ENCODE assay signal across 26 cellular contexts in the genomic region with DNA sequence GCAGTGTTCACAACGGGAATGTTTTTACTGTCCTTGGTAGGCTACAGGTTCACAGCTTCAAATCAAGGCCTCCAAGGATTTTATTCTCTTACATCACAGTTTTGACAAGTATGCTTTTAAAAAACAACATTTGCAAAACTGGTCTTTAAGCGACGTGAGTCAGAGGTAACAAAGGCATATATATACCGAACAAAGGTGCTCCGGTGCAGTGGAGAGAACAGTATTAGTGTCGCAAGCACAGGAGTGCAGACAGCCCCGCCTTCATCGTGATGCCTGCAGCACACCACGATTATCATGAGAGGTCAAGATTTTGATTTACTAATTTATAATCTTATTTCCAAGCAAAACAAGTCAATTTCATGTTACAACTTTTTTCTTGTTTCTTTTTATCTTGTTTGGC.
DNase-seq lines count a peak whose midpoint lies in the region; ATAC-seq, FAIRE-seq and TF ChIP-seq lines count a peak whose summit lies in the region.
"Had no signal": no experiment of that assay in that cellular context is flagged by ENCODE, and none has a peak within 500 bp of the region (broad histone marks: within the 10 kb centered on the region; RNA-seq: fewer than 3 reads in every experiment).

No MANE protein-coding gene starts in this region.

- no peak overlapping the region for H3K4me2 ChIP-seq in H1 (ENCODE audit: insufficient read depth in 1 of 2, low read depth in 2 of 2, low read length in 2 of 2)

- no peak overlapping the region for H3K23ac ChIP-seq in H1 (ENCODE audit: insufficient read length)

- no peak overlapping the region for H2AK5ac ChIP-seq in H1 (ENCODE audit: low read depth, low read length)

- H3K4me1 ChIP-seq in H1 (replicated peaks in 1 of 4; ENCODE audit: control insufficient read depth in 3 of 4, insufficient read depth in 4 of 4, low read length in 3 of 4) (peaks cover 1 to 5% (median 3%) of the 10 kb centered on the region in 4 experiments; a peak in 5 of 7 replicates), foreskin keratinocyte (peaks cover 27% of the 10 kb centered on the region), tibial artery (peaks cover 0 to 11% (median 2%) of the 10 kb centered on the region in 4 donors)
- H3K4me1 ChIP-seq: Caco-2 had no signal

- H4K91ac ChIP-seq in H1 (replicated peaks; ENCODE audit: insufficient read length, low read length): no peak overlapping the region

- no peaks in the 10 kb centered on the region for H3K27me3 ChIP-seq in H1 (replicated peaks in 1 of 4; ENCODE audit: control insufficient read depth in 3 of 4, extremely low read depth in 1 of 4, insufficient read depth in 3 of 4, low read length in 3 of 4)
- no peaks in the 10 kb centered on the region for H3K27me3 ChIP-seq in foreskin keratinocyte
- H3K27me3 ChIP-seq in tibial artery: no peaks in the 10 kb centered on the region
- H3K27me3 ChIP-seq: SJCRH30 had no signal

- H3K27ac ChIP-seq in H1 (ENCODE audit: low read depth, low read length): no peak overlapping the region
- H3K27ac ChIP-seq in foreskin keratinocyte: peak overlapping the region; percentile 49
- H3K27ac ChIP-seq in tibial artery: no peak overlapping the region
- H3K27ac ChIP-seq: C4-2B, GM23248, SJCRH30 had no signal

- no peak overlapping the region for H2BK12ac ChIP-seq in H1 (ENCODE audit: low read depth, low read length)

- H3K36me3 ChIP-seq in H1 (ENCODE audit: control insufficient read depth in 2 of 4, insufficient read depth in 4 of 4, low read length in 3 of 4) (0 out of 8 replicates have a peak, but pooled peaks cover 0 to 2% (median 0%) of the 10 kb centered on the region in 4 experiments), tibial artery (peaks cover 0 to 6% (median 0%) of the 10 kb centered on the region in 3 donors)
- H3K36me3 ChIP-seq: SJCRH30 had no signal

- CTCF ChIA-PET in H1 (lab: Charles Lee; ENCODE audit: partially characterized antibody): interaction anchor here (1.0 kb wide), 1 partner anchor 18 kb away, joined by 3 read pairs; no protein-coding TSS in a partner anchor

- H3K9ac ChIP-seq in H1 (replicated peaks in 1 of 4; ENCODE audit: extremely low read depth in 1 of 4, low read depth in 3 of 4, low read length in 3 of 4): no peak overlapping the region
- H3K9ac ChIP-seq: GM23248 had no signal

- H3K23me2 ChIP-seq in H1 (ENCODE audit: low read depth, low read length): no peaks in the 10 kb centered on the region

- no peak for TF ChIP-seq RAD21 in H1 (IDR thresholded peaks at IDR 0.05 in 1 of 2, conservative IDR thresholded peaks at IDR 0.05 in 1 of 2; ENCODE audit: low read depth in 2 of 2, low read length in 2 of 2)

- H3K18ac ChIP-seq in H1 (ENCODE audit: extremely low read depth, low read length): no peak overlapping the region

- H2BK15ac ChIP-seq in H1 (ENCODE audit: low read length): no peak overlapping the region

- 95% methylated on average over 9 of the region's 9 CpGs; no CpG with 5 or more reads in 1 of the 2 experiments for WGBS in H1 (ENCODE audit: extremely low coverage in 1 of 2, insufficient coverage in 1 of 2, insufficient read length in 1 of 2, insufficient replicate concordance in 2 of 2, low coverage in 1 of 2, low lambda C conversion rate in 2 of 2, missing lambda C conversion rate in 1 of 2), 2 experiments

- DNase-seq in H1 (ENCODE audit: low read depth in 1 of 2, low spot score in 2 of 2) (no peak), foreskin keratinocyte (peak; percentile 16 to 50), renal cortical epithelial cell (ENCODE audit: low read depth) (peak; percentile 6), tibial artery (no peak), GM12892 (ENCODE audit: insufficient read length) (no peak), NCI-H1930 (lab: John Stamatoyannopoulos, UW) (no peak)
- DNase-seq: Caco-2; CD8-positive, alpha-beta T cell; GM23248; H9; Kasumi-1; MV-4-11; NCI-H1105; NCI-H1436 treated with DMSO at 0.1 percent for 48 hours; NCI-H187 treated with DMSO at 0.1 percent for 48 hours; NCI-H446 treated with DMSO at 0.1 percent for 48 hours; NCI-H526; NCI-H82; NK-92 treated with Interleukin-12 subunit alpha and Interleukin-12 subunit beta, amount 100 ng/mL, for 24 hours; PC-3; SJCRH30 had no signal

- no peak overlapping the region for H4K5ac ChIP-seq in H1 (ENCODE audit: insufficient read length, low read depth, low read length)

- ATAC-seq in foreskin keratinocyte (peak; percentile 33), HG02678 (IDR thresholded peaks at IDR 0.05; ENCODE audit: unreplicated experiment) (no peak)
- ATAC-seq: CD8-positive, alpha-beta T cell; K562; PC-3; Right ventricle myocardium inferior had no signal

- POLR2A ChIA-PET in H1 (lab: Charles Lee; ENCODE audit: partially characterized antibody): no interaction called here

- H3K14ac ChIP-seq in H1 (ENCODE audit: insufficient read length): no peak overlapping the region

- H2BK20ac ChIP-seq in H1 (ENCODE audit: low read length): no peak overlapping the region

- H2BK5ac ChIP-seq in H1 (ENCODE audit: low read depth, low read length): no peak overlapping the region

- TF ChIP-seq CTCF in H1 (IDR thresholded peaks at IDR 0.05; ENCODE audit: control extremely low read depth in 1 of 3, insufficient read depth in 1 of 3, low read depth in 1 of 3, low read length in 3 of 3) (no peak), foreskin keratinocyte (conservative IDR thresholded peaks at IDR 0.05) (no peak), tibial artery (IDR thresholded peaks at IDR 0.05) (no peak)

- FAIRE-seq in H1 (lab: Jason Lieb, UNC): no peak
- no peak for FAIRE-seq in GM12892 (lab: Jason Lieb, UNC)
- FAIRE-seq: G401.6, K562 had no signal

- no peaks in the 10 kb centered on the region for H4K20me1 ChIP-seq in H1 (replicated peaks in 1 of 2; ENCODE audit: control insufficient read depth in 1 of 2, insufficient read depth in 2 of 2, low read length in 2 of 2)

- no peak overlapping the region for H2BK120ac ChIP-seq in H1 (replicated peaks; ENCODE audit: low read depth, low read length)

- H2AFZ ChIP-seq in H1 (ENCODE audit: low read length): no peak overlapping the region
- H2AFZ ChIP-seq: GM23248 had no signal

- no peaks in the 10 kb centered on the region; the same call in 1 of the 2 replicates for H3K79me1 ChIP-seq in H1 (ENCODE audit: low read depth, low read length)

- H3K9me3 ChIP-seq in H1 (ENCODE audit: insufficient read depth in 2 of 2, low read depth in 1 of 2, low read length in 1 of 2) (no peaks in the 10 kb centered on the region), tibial artery (no peaks in the 10 kb centered on the region)
- H3K9me3 ChIP-seq: Caco-2, SJCRH30 had no signal

- intact Hi-C loops in tibial artery (cut with DNase I; ENCODE audit: low total_unique reads): no loop called here

- H3K56ac ChIP-seq in H1 (replicated peaks; ENCODE audit: insufficient read length, low read depth, low read length): no peak overlapping the region

- no peak overlapping the region for H3K4me3 ChIP-seq in H1 (ENCODE audit: extremely low read depth in 1 of 4, insufficient read depth in 2 of 4, low read depth in 3 of 4, low read length in 4 of 4)
- no peak overlapping the region for H3K4me3 ChIP-seq in tibial artery
- H3K4me3 ChIP-seq: GM23248, K562, SJCRH30 had no signal

- H3K79me2 ChIP-seq in H1 (ENCODE audit: control insufficient read depth in 1 of 2, insufficient read depth in 2 of 2, low read length in 2 of 2): no peaks in the 10 kb centered on the region

- H4K8ac ChIP-seq in H1 (ENCODE audit: extremely low read depth, insufficient read depth, low read length): peak overlapping the region; percentile 47; the same call in 1 of the 2 replicates

- H3K4ac ChIP-seq in H1 (replicated peaks; ENCODE audit: insufficient read length, low read depth, low read length): no peak overlapping the region

- TF ChIP-seq EP300 in H1 (IDR thresholded peaks at IDR 0.05; ENCODE audit: borderline replicate concordance in 1 of 2, low read depth in 2 of 2, low read length in 2 of 2): no peak

- TF ChIP-seq POLR2A in H1 (IDR thresholded peaks at IDR 0.05; ENCODE audit: control extremely low read depth in 1 of 2, low read depth in 2 of 2, low read length in 2 of 2) (no peak), GM12892 (IDR thresholded peaks at IDR 0.05; ENCODE audit: low read depth, low read length) (no peak)

TF ChIP-seq in H1, 55 proteins besides CTCF, POLR2A, EP300 and RAD21:
- no peak for TF ChIP-seq TBP (IDR thresholded peaks at IDR 0.05; ENCODE audit: low read depth, low read length)
- TF ChIP-seq CEBPB (IDR thresholded peaks at IDR 0.05; ENCODE audit: low read depth, low read length): no peak
- TF ChIP-seq SP1 (IDR thresholded peaks at IDR 0.05; ENCODE audit: low read depth, low read length): no peak
- TF ChIP-seq EZH2 (IDR thresholded peaks at IDR 0.05; ENCODE audit: low read depth, low read length, severe bottlenecking): no peak
- no peak for TF ChIP-seq TAF7 (optimal IDR thresholded peaks at IDR 0.05; ENCODE audit: borderline replicate concordance, low read depth, low read length)
- no peak for TF ChIP-seq POU5F1 (IDR thresholded peaks at IDR 0.05; ENCODE audit: low read depth, low read length)
- no peak for TF ChIP-seq TAF1 (IDR thresholded peaks at IDR 0.05; ENCODE audit: low read depth, low read length)
- TF ChIP-seq, protein P1, sequence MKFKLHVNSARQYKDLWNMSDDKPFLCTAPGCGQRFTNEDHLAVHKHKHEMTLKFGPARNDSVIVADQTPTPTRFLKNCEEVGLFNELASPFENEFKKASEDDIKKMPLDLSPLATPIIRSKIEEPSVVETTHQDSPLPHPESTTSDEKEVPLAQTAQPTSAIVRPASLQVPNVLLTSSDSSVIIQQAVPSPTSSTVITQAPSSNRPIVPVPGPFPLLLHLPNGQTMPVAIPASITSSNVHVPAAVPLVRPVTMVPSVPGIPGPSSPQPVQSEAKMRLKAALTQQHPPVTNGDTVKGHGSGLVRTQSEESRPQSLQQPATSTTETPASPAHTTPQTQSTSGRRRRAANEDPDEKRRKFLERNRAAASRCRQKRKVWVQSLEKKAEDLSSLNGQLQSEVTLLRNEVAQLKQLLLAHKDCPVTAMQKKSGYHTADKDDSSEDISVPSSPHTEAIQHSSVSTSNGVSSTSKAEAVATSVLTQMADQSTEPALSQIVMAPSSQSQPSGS (IDR thresholded peaks at IDR 0.05; ENCODE audit: low read length): no peak
- no peak for TF ChIP-seq KDM1A (IDR thresholded peaks at IDR 0.05; ENCODE audit: borderline replicate concordance, low read length)
- TF ChIP-seq JUN (IDR thresholded peaks at IDR 0.05; ENCODE audit: low read depth, low read length): no peak

Comparison
In these comparisons a context has a peak if more than half of its experiments do, and no peak if none do; other contexts are left out.
1. DNase-seq: peak in foreskin keratinocyte (2 of 2) and renal cortical epithelial cell (single experiment); none in H1 (0 of 2), tibial artery (0 of 2), GM12892 (single experiment) and NCI-H1930 (0 of 2).